38 cellular contexts compared by ENCODE assay signal in the genomic region with DNA sequence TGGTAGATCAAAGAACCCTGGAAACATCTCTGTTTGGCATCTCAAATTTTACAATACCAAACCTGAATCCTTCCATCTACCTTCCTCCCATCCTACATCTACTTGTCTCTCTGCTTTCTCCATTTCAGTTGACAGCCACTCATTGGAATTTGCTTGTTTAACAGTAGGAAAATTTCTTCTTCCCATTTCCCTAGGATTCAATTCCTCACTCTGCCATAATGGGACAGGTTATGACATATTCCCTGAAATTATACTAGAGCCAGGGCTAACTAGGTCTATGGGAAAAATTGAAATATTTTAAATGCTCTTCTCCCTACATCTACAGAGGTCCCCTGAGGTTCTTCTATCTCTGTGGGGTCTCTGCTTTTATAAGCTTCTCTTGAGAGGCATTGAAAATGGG.
"Had no signal": no experiment of that assay in that cellular context is flagged by ENCODE, and none has a peak within 500 bp of the region (broad histone marks: within the 10 kb centered on the region; RNA-seq: fewer than 3 reads in every experiment).

No MANE protein-coding gene starts in this region.

- H3K36me3 ChIP-seq: adrenal gland, ascending aorta, brain microvascular endothelial cell, breast epithelium, cardiac muscle cell had no signal

- H3K9me3 ChIP-seq: adrenal gland, ascending aorta, body of pancreas had no signal

- H3K27ac Mint-ChIP-seq: activated naive CD4-positive, alpha-beta T cell treated with anti-CD3 and anti-CD28 coated beads for 36 hours; activated naive CD4-positive, alpha-beta T cell treated with anti-CD3 and anti-CD28 coated beads, Interleukin-2, amount 10 ng/mL, durations not matched to agents 7 days and 5 days; activated naive CD4-positive, alpha-beta T cell treated with anti-CD3 and anti-CD28 coated beads, Interleukin-2, amount 50 U/mL, for 24 hours; activated naive CD4-positive, alpha-beta T cell treated with anti-CD3 and anti-CD28 coated beads, Interleukin-2, amount 50 U/mL, for 72 hours; activated naive CD8-positive, alpha-beta T cell; activated naive CD8-positive, alpha-beta T cell treated with anti-CD3 and anti-CD28 coated beads for 36 hours; activated naive CD8-positive, alpha-beta T cell treated with anti-CD3 and anti-CD28 coated beads, Interleukin-2, amount 10 ng/mL, durations not matched to agents 7 days and 5 days; activated naive CD8-positive, alpha-beta T cell treated with anti-CD3 and anti-CD28 coated beads, Interleukin-2, amount 50 U/mL, for 24 hours; activated T-cell treated with anti-CD3 and anti-CD28 coated beads, Interleukin-2, amount 50 U/mL, for 24 hours; activated T-cell treated with anti-CD3 and anti-CD28 coated beads, Interleukin-2, amount 50 U/mL, for 72 hours; activated T-helper 17 cell treated with anti-CD3 and anti-CD28 coated beads, Interleukin-2, amount 50 U/mL, for 72 hours; activated T-helper 2 cell treated with anti-CD3 and anti-CD28 coated beads, Interferon-gamma antibody, Interleukin-2, Interleukin-4, amounts not matched to agents 10 μg/mL and 5 μg/mL and 100 μg/mL, durations not matched to agents 14 hours and 24 hours and 36 hours; brain had no signal

- H3K4me3 ChIP-seq: adrenal gland, ascending aorta, body of pancreas, breast epithelium, cardiac muscle cell had no signal

- H3K36me3 Mint-ChIP-seq: activated naive CD4-positive, alpha-beta T cell treated with anti-CD3 and anti-CD28 coated beads, Interleukin-2, amount 10 ng/mL, durations not matched to agents 7 days and 5 days; activated naive CD4-positive, alpha-beta T cell treated with anti-CD3 and anti-CD28 coated beads, Interleukin-2, amount 50 U/mL, for 24 hours; activated naive CD4-positive, alpha-beta T cell treated with anti-CD3 and anti-CD28 coated beads, Interleukin-2, amount 50 U/mL, for 72 hours; activated naive CD8-positive, alpha-beta T cell; activated naive CD8-positive, alpha-beta T cell treated with anti-CD3 and anti-CD28 coated beads for 36 hours; activated naive CD8-positive, alpha-beta T cell treated with anti-CD3 and anti-CD28 coated beads, Interleukin-2, amount 10 ng/mL, durations not matched to agents 7 days and 5 days; brain had no signal

- H3K4me1 ChIP-seq: adrenal gland, ascending aorta, body of pancreas, breast epithelium had no signal

- H3K4me3 Mint-ChIP-seq: activated naive CD4-positive, alpha-beta T cell treated with anti-CD3 and anti-CD28 coated beads for 36 hours; activated naive CD4-positive, alpha-beta T cell treated with anti-CD3 and anti-CD28 coated beads, Interleukin-2, amount 10 ng/mL, durations not matched to agents 7 days and 5 days; activated naive CD4-positive, alpha-beta T cell treated with anti-CD3 and anti-CD28 coated beads, Interleukin-2, amount 50 U/mL, for 24 hours; activated naive CD8-positive, alpha-beta T cell; activated naive CD8-positive, alpha-beta T cell treated with anti-CD3 and anti-CD28 coated beads for 36 hours; activated naive CD8-positive, alpha-beta T cell treated with anti-CD3 and anti-CD28 coated beads, Interleukin-2, amount 10 ng/mL, durations not matched to agents 7 days and 5 days; activated naive CD8-positive, alpha-beta T cell treated with anti-CD3 and anti-CD28 coated beads, Interleukin-2, amount 50 U/mL, for 24 hours; activated T-cell treated with anti-CD3 and anti-CD28 coated beads, Interleukin-2, amount 50 U/mL, for 24 hours; activated T-cell treated with anti-CD3 and anti-CD28 coated beads, Interleukin-2, amount 50 U/mL, for 4 hours; activated T-cell treated with anti-CD3 and anti-CD28 coated beads, Interleukin-2, amount 50 U/mL, for 72 hours; activated T-helper 17 cell treated with anti-CD3 and anti-CD28 coated beads, Interleukin-2, amount 50 U/mL, for 72 hours; brain; central memory CD8-positive, alpha-beta T cell had no signal

- H3K27ac ChIP-seq: adrenal gland, ascending aorta, body of pancreas, brain microvascular endothelial cell, breast epithelium, cardiac muscle cell had no signal

- DNase-seq: activated effector memory CD4-positive, alpha-beta T cell treated with anti-CD3 and anti-CD28 coated beads, Interleukin-2, amount 50 U/mL, for 16 hours; activated effector memory CD4-positive, alpha-beta T cell treated with Interleukin-2 at 50 U/mL for 16 hours; activated gamma-delta T cell; activated gamma-delta T cell treated with Interleukin-2 at 50 U/mL for 16 hours; activated naive CD4-positive, alpha-beta T cell; activated naive CD4-positive, alpha-beta T cell treated with anti-CD3 and anti-CD28 coated beads for 36 hours; activated naive CD4-positive, alpha-beta T cell treated with anti-CD3 and anti-CD28 coated beads, Interleukin-2, amount 10 ng/mL, durations not matched to agents 7 days and 5 days; activated naive CD4-positive, alpha-beta T cell treated with anti-CD3 and anti-CD28 coated beads, Interleukin-2, amount 50 U/mL, for 16 hours; activated naive CD4-positive, alpha-beta T cell treated with Interleukin-2 at 50 U/mL for 16 hours; activated naive CD8-positive, alpha-beta T cell treated with anti-CD3 and anti-CD28 coated beads for 36 hours; activated naive CD8-positive, alpha-beta T cell treated with anti-CD3 and anti-CD28 coated beads, Interleukin-2, amount 10 ng/mL, durations not matched to agents 7 days and 5 days; activated naive CD8-positive, alpha-beta T cell treated with anti-CD3 and anti-CD28 coated beads, Interleukin-2, amount 50 U/mL, for 24 hours; activated T-cell treated with anti-CD3 and anti-CD28 coated beads for 4 hours; activated T-cell treated with anti-CD3 and anti-CD28 coated beads, Interleukin-2, amount 50 U/mL, for 1 hour; activated T-cell treated with anti-CD3 and anti-CD28 coated beads, Interleukin-2, amount 50 U/mL, for 24 hours; activated T-cell treated with anti-CD3 and anti-CD28 coated beads, Interleukin-2, amount 50 U/mL, for 4 hours; activated T-cell treated with anti-CD3 and anti-CD28 coated beads, Interleukin-2, amount 50 U/mL, for 48 hours; activated T-cell treated with anti-CD3 and anti-CD28 coated beads, Interleukin-2, amount 50 U/mL, for 72 hours; adrenal gland; amniotic stem cell; amygdala; anterior cingulate cortex; aorta; body of pancreas; brain microvascular endothelial cell; caudate nucleus; central memory CD4-positive, alpha-beta T cell; cerebellar nuclear complex had no signal

- H3K4me1 Mint-ChIP-seq: activated naive CD4-positive, alpha-beta T cell treated with anti-CD3 and anti-CD28 coated beads, Interleukin-2, amount 10 ng/mL, durations not matched to agents 7 days and 5 days; activated naive CD4-positive, alpha-beta T cell treated with anti-CD3 and anti-CD28 coated beads, Interleukin-2, amount 50 U/mL, for 24 hours; activated naive CD8-positive, alpha-beta T cell treated with anti-CD3 and anti-CD28 coated beads for 36 hours; activated naive CD8-positive, alpha-beta T cell treated with anti-CD3 and anti-CD28 coated beads, Interleukin-2, amount 10 ng/mL, durations not matched to agents 7 days and 5 days; activated naive CD8-positive, alpha-beta T cell treated with anti-CD3 and anti-CD28 coated beads, Interleukin-2, amount 50 U/mL, for 24 hours; activated T-helper 17 cell treated with anti-CD3 and anti-CD28 coated beads, Interleukin-2, amount 50 U/mL, for 72 hours; brain; central memory CD8-positive, alpha-beta T cell had no signal

- H3K27me3 Mint-ChIP-seq: activated naive CD4-positive, alpha-beta T cell treated with anti-CD3 and anti-CD28 coated beads, Interleukin-2, amount 10 ng/mL, durations not matched to agents 7 days and 5 days had no signal

- H3K27me3 ChIP-seq: adrenal gland, ascending aorta, body of pancreas, brain microvascular endothelial cell, breast epithelium, cardiac muscle cell had no signal

- H3K9me3 Mint-ChIP-seq: activated naive CD4-positive, alpha-beta T cell treated with anti-CD3 and anti-CD28 coated beads, Interleukin-2, amount 10 ng/mL, durations not matched to agents 7 days and 5 days; activated naive CD8-positive, alpha-beta T cell treated with anti-CD3 and anti-CD28 coated beads, Interleukin-2, amount 10 ng/mL, durations not matched to agents 7 days and 5 days; activated T-cell treated with anti-CD3 and anti-CD28 coated beads, Interleukin-2, amount 50 U/mL, for 24 hours; activated T-helper 17 cell treated with anti-CD3 and anti-CD28 coated beads, Interleukin-2, amount 50 U/mL, for 72 hours; central memory CD8-positive, alpha-beta T cell had no signal
